In genomic region chr6:20447581-20448132, GRCh38 we compare ENCODE assay signal across 2 cellular contexts.
A peak's percentile ranks its signal among the peaks of the same experiment; 100 is the strongest.
TF ChIP-seq lines count a peak whose summit lies in the region.

No MANE protein-coding gene starts in this region.

TF ChIP-seq in H1, 55 proteins besides CTCF, POLR2A, EP300 and RAD21:
- TF ChIP-seq TBP (IDR thresholded peaks at IDR 0.05; ENCODE audit: low read depth, low read length) (no peak), KDM1A (IDR thresholded peaks at IDR 0.05; ENCODE audit: borderline replicate concordance, low read length) (0 out of 2 replicates have a peak, but pooled peaks have one; percentile 25)

TF ChIP-seq in liver, 16 proteins besides CTCF, POLR2A, EP300 and RAD21:
- TF ChIP-seq HNF4A (conservative IDR thresholded peaks at IDR 0.05) (peak; percentile 63 to 65), SP1 (IDR thresholded peaks at IDR 0.05) (peak; percentile 14), YY1 (IDR thresholded peaks at IDR 0.05) (peak; percentile 34), RXRA (IDR thresholded peaks at IDR 0.05) (peak; percentile 45 to 67), HNF4G (IDR thresholded peaks at IDR 0.05) (no peak), REST (IDR thresholded peaks at IDR 0.05) (no peak), ATF3 (IDR thresholded peaks at IDR 0.05) (peak; percentile 21), JUND (IDR thresholded peaks at IDR 0.05) (peak; percentile 45 to 68), TAF1 (conservative IDR thresholded peaks at IDR 0.05) (no peak)
- TF ChIP-seq, protein P1, sequence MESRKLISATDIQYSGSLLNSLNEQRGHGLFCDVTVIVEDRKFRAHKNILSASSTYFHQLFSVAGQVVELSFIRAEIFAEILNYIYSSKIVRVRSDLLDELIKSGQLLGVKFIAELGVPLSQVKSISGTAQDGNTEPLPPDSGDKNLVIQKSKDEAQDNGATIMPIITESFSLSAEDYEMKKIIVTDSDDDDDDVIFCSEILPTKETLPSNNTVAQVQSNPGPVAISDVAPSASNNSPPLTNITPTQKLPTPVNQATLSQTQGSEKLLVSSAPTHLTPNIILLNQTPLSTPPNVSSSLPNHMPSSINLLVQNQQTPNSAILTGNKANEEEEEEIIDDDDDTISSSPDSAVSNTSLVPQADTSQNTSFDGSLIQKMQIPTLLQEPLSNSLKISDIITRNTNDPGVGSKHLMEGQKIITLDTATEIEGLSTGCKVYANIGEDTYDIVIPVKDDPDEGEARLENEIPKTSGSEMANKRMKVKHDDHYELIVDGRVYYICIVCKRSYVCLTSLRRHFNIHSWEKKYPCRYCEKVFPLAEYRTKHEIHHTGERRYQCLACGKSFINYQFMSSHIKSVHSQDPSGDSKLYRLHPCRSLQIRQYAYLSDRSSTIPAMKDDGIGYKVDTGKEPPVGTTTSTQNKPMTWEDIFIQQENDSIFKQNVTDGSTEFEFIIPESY (IDR thresholded peaks at IDR 0.05) = no peak
